13 cellular contexts compared by ENCODE assay signal in the genomic region with DNA sequence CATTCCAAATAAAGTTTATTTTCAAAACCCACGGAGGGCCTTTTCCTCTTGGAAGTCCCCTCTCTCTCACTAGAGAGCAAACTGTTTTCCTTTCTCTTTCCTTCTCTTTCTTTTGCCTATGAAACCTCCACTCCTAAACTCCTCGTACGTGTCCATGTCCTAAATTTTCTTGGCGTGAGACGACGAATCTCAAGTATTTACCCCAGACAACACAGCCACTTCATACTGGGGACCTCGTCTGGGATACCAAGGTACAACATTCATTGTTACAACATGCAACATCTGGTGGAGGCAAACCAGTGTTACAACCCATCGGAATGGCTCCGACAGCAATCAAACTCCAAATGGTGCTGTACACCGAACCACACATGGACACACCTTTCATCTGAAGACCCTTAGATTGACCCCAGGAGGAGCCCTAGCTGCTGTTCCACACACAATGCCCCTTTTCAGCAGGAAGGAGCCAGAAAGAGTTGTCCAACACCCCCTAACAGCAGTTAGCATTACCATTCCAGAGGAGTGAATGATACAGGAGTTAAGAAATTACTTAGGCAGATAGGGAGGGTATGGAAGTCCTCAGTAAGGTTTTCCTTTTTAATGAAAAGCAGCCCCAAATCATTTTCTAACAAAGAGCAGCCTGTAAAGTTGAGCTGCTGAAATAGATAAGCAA.
"Had no signal": no experiment of that assay in that cellular context is flagged by ENCODE, and none has a peak within 500 bp of the region (broad histone marks: within the 10 kb centered on the region; RNA-seq: fewer than 3 reads in every experiment).

No MANE protein-coding gene starts in this region.

- H3K27ac ChIP-seq: parathyroid adenoma, tibial nerve had no signal

- H2AFZ ChIP-seq: parathyroid adenoma had no signal

- H3K9me3 ChIP-seq: heart right ventricle, left lung, tibial nerve had no signal

- H3K27me3 ChIP-seq: heart right ventricle, left lung, tibial nerve had no signal

- H3K9me3 Mint-ChIP-seq: activated naive CD4-positive, alpha-beta T cell treated with anti-CD3 and anti-CD28 coated beads for 36 hours; activated T-helper 1 cell treated with anti-CD3 and anti-CD28 coated beads, Interleukin-12 subunit alpha, Interleukin-12 subunit beta, Interleukin-2, Interleukin-4 antibody, amounts not matched to agents 30 ng/mL and 10 ng/mL and 1 ng/mL, durations not matched to agents 14 hours and 24 hours and 36 hours; stimulated activated effector memory CD8-positive, alpha-beta T cell treated with anti-CD3 and anti-CD28 coated beads, Interleukin-12 subunit alpha, Interleukin-12 subunit beta, amount 100 ng/mL, for 72 hours; T-cell had no signal

- ATAC-seq: heart right ventricle; left lung; stimulated activated effector memory CD8-positive, alpha-beta T cell treated with anti-CD3 and anti-CD28 coated beads, Interleukin-12 subunit alpha, Interleukin-12 subunit beta, amount 100 ng/mL, for 72 hours; T-cell had no signal

- H3K4me3 Mint-ChIP-seq: activated naive CD4-positive, alpha-beta T cell treated with anti-CD3 and anti-CD28 coated beads for 36 hours; activated T-helper 1 cell treated with anti-CD3 and anti-CD28 coated beads, Interleukin-12 subunit alpha, Interleukin-12 subunit beta, Interleukin-2, Interleukin-4 antibody, amounts not matched to agents 30 ng/mL and 10 ng/mL and 1 ng/mL, durations not matched to agents 14 hours and 24 hours and 36 hours; stimulated activated effector memory CD8-positive, alpha-beta T cell treated with anti-CD3 and anti-CD28 coated beads, Interleukin-12 subunit alpha, Interleukin-12 subunit beta, amount 100 ng/mL, for 72 hours; T-cell had no signal

- H3K27me3 Mint-ChIP-seq: T-cell had no signal

- H3K27ac Mint-ChIP-seq: activated naive CD4-positive, alpha-beta T cell treated with anti-CD3 and anti-CD28 coated beads for 36 hours; activated T-helper 1 cell treated with anti-CD3 and anti-CD28 coated beads, Interleukin-12 subunit alpha, Interleukin-12 subunit beta, Interleukin-2, Interleukin-4 antibody, amounts not matched to agents 30 ng/mL and 10 ng/mL and 1 ng/mL, durations not matched to agents 14 hours and 24 hours and 36 hours; stimulated activated effector memory CD8-positive, alpha-beta T cell treated with anti-CD3 and anti-CD28 coated beads, Interleukin-12 subunit alpha, Interleukin-12 subunit beta, amount 100 ng/mL, for 72 hours had no signal

- H3K36me3 ChIP-seq: left lung had no signal

- H3K4me3 ChIP-seq: heart right ventricle, left lung, skin epidermis, tibial nerve had no signal

- DNase-seq: activated CD4-positive, alpha-beta T cell treated with anti-CD3 and anti-CD28 coated beads for 48 hours; activated naive CD4-positive, alpha-beta T cell treated with anti-CD3 and anti-CD28 coated beads for 36 hours; foreskin melanocyte; heart right ventricle; islet precursor cell; left lung; T-cell; T1000 had no signal

- H3K9ac ChIP-seq: parathyroid adenoma had no signal
